13 cellular contexts compared by ENCODE assay signal in the genomic region with DNA sequence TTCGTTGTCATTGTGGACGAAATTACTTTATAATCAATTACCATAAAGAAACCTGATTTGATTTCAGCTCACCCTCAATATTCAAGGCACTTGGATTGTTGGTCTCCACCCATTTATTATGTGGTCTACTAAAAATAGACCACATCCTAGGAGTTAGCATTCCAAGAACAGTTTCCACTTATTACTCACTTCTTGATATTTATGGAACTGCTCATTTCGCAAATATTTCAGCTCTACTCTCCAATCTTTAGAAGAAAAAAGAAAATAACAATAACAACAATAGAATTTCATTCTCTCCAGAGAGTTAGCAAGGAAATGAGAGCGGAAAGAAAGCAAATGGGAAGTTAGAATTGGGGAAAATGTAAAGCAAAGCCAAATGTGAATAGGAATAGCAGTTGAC. TPM values are rescaled to one million over a fixed set of nuclear protein-coding genes. Genes with fewer than 3 reads are reported as not detected.
DNase-seq lines count a peak whose midpoint lies in the region; ATAC-seq, FAIRE-seq and TF ChIP-seq lines count a peak whose summit lies in the region.
"Had no signal": no experiment of that assay in that cellular context is flagged by ENCODE, and none has a peak within 500 bp of the region (broad histone marks: within the 10 kb centered on the region; RNA-seq: fewer than 3 reads in every experiment).

No MANE protein-coding gene starts in this region.

- TF ChIP-seq RAD21 in A549 (conservative IDR thresholded peaks at IDR 0.05 in 1 of 2, IDR thresholded peaks at IDR 0.05 in 1 of 2): no peak

- CTCF ChIA-PET in A549 (lab: Yijun Ruan, JAX): no interaction called here

- TF ChIP-seq POLR2A in A549 (IDR thresholded peaks at IDR 0.05; ENCODE audit: low read length): no peak

- WGBS in A549 (ENCODE audit: missing lambda C conversion rate): 26% methylated on average over 4 of the region's 4 CpGs

- H3K4me1 ChIP-seq in A549: peaks cover 17% of the 10 kb centered on the region; the same call in 1 of the 3 replicates
- H3K4me1 ChIP-seq: BLaER1, right lobe of liver had no signal

- no peak overlapping the region for H3K4me3 ChIP-seq in A549
- H3K4me3 ChIP-seq: BLaER1, right lobe of liver had no signal

- H3K4me3 Mint-ChIP-seq in activated T-cell treated with anti-CD3 and anti-CD28 coated beads, Interleukin-2, amount 50 U/mL, for 72 hours: no peak overlapping the region
- no peak overlapping the region for H3K4me3 Mint-ChIP-seq in stimulated activated effector memory CD8-positive, alpha-beta T cell treated with anti-CD3 and anti-CD28 coated beads, Interleukin-12 subunit alpha, Interleukin-12 subunit beta, amount 100 ng/mL, for 72 hours
- H3K4me3 Mint-ChIP-seq: stimulated activated naive B cell treated with anti-CD40 and anti-IgM and Interleukin-4, amounts not matched to agents 10 μg/mL and 1 μg/mL and 100 μg/mL, for 72 hours had no signal

- H3K9me3 ChIP-seq in A549: no peaks in the 10 kb centered on the region
- H3K9me3 ChIP-seq: right lobe of liver had no signal

- POLR2A ChIA-PET in A549 (lab: Yijun Ruan, JAX): no interaction called here

- H3K27ac ChIP-seq in A549: no peak overlapping the region
- H3K27ac ChIP-seq: BLaER1, right lobe of liver had no signal

- no peak for TF ChIP-seq CTCF in A549 (IDR thresholded peaks at IDR 0.05)

- peaks cover 15% of the 10 kb centered on the region for H3K27me3 Mint-ChIP-seq in activated T-cell treated with anti-CD3 and anti-CD28 coated beads, Interleukin-2, amount 50 U/mL, for 72 hours (ENCODE audit: low read depth)

- ATAC-seq in A549: no peak
- ATAC-seq in activated T-cell treated with anti-CD3 and anti-CD28 coated beads, Interleukin-2, amount 50 U/mL, for 72 hours (replicated peaks in 1 of 2): no peak
- no peak for ATAC-seq in stimulated activated effector memory CD8-positive, alpha-beta T cell treated with anti-CD3 and anti-CD28 coated beads, Interleukin-12 subunit alpha, Interleukin-12 subunit beta, amount 100 ng/mL, for 72 hours
- ATAC-seq: right lobe of liver; stimulated activated naive B cell treated with anti-CD40 and anti-IgM and Interleukin-4, amounts not matched to agents 10 μg/mL and 1 μg/mL and 100 μg/mL, for 72 hours had no signal

- peak in 1 of 2 experiments; percentile 11 for DNase-seq in A549 (ENCODE audit: low read depth in 1 of 2, low spot score in 1 of 2)
- peak; percentile 64 for DNase-seq in HTR-8/SVneo (ENCODE audit: insufficient read length, low spot score)
- DNase-seq in brain pericyte (ENCODE audit: low read depth, low spot score): peak; percentile 17
- DNase-seq in kidney glomerular epithelial cell (lab: John Stamatoyannopoulos, UW): peak; percentile 64
- DNase-seq in activated T-cell treated with anti-CD3 and anti-CD28 coated beads, Interleukin-2, amount 50 U/mL, for 72 hours: no peak
- no peak for DNase-seq in stimulated activated effector memory CD8-positive, alpha-beta T cell treated with anti-CD3 and anti-CD28 coated beads, Interleukin-12 subunit alpha, Interleukin-12 subunit beta, amount 100 ng/mL, for 72 hours (ENCODE audit: low spot score in 2 of 2)
- DNase-seq in GM19239 (ENCODE audit: insufficient read length, low spot score): no peak
- DNase-seq in DMS53 treated with DMSO at 0.1 percent for 48 hours (lab: John Stamatoyannopoulos, UW; ENCODE audit: unreplicated experiment): no peak
- DNase-seq: NCI-H69; right lobe of liver; stimulated activated naive B cell treated with anti-CD40 and anti-IgM and Interleukin-4, amounts not matched to agents 10 μg/mL and 1 μg/mL and 100 μg/mL, for 72 hours; T-helper 9 cell had no signal

- FAIRE-seq in A549 (lab: Jason Lieb, UNC): no peak
- no peak for FAIRE-seq in HTR-8/SVneo (lab: Jason Lieb, UNC)
- FAIRE-seq in GM19239 (lab: Jason Lieb, UNC): no peak

- peak overlapping the region; percentile 32; the same call in 1 of the 3 replicates for H3K4me2 ChIP-seq in A549
- H3K4me2 ChIP-seq: BLaER1 had no signal

- no peak for TF ChIP-seq EP300 in A549 (IDR thresholded peaks at IDR 0.05)

- H3K36me3 Mint-ChIP-seq in activated T-cell treated with anti-CD3 and anti-CD28 coated beads, Interleukin-2, amount 50 U/mL, for 72 hours (ENCODE audit: insufficient read depth in 2 of 2): no peaks in the 10 kb centered on the region
- no peaks in the 10 kb centered on the region for H3K36me3 Mint-ChIP-seq in stimulated activated effector memory CD8-positive, alpha-beta T cell treated with anti-CD3 and anti-CD28 coated beads, Interleukin-12 subunit alpha, Interleukin-12 subunit beta, amount 100 ng/mL, for 72 hours

- H3K9me3 Mint-ChIP-seq in activated T-cell treated with anti-CD3 and anti-CD28 coated beads, Interleukin-2, amount 50 U/mL, for 72 hours: no peaks in the 10 kb centered on the region
- no peaks in the 10 kb centered on the region for H3K9me3 Mint-ChIP-seq in stimulated activated effector memory CD8-positive, alpha-beta T cell treated with anti-CD3 and anti-CD28 coated beads, Interleukin-12 subunit alpha, Interleukin-12 subunit beta, amount 100 ng/mL, for 72 hours

- no peak overlapping the region for H3K27ac Mint-ChIP-seq in activated T-cell treated with anti-CD3 and anti-CD28 coated beads, Interleukin-2, amount 50 U/mL, for 72 hours
- H3K27ac Mint-ChIP-seq in stimulated activated effector memory CD8-positive, alpha-beta T cell treated with anti-CD3 and anti-CD28 coated beads, Interleukin-12 subunit alpha, Interleukin-12 subunit beta, amount 100 ng/mL, for 72 hours: no peak overlapping the region
- H3K27ac Mint-ChIP-seq: stimulated activated naive B cell treated with anti-CD40 and anti-IgM and Interleukin-4, amounts not matched to agents 10 μg/mL and 1 μg/mL and 100 μg/mL, for 72 hours had no signal

- H3K4me1 Mint-ChIP-seq in activated T-cell treated with anti-CD3 and anti-CD28 coated beads, Interleukin-2, amount 50 U/mL, for 72 hours (ENCODE audit: low read depth): peaks cover 5% of the 10 kb centered on the region
- H3K4me1 Mint-ChIP-seq in stimulated activated effector memory CD8-positive, alpha-beta T cell treated with anti-CD3 and anti-CD28 coated beads, Interleukin-12 subunit alpha, Interleukin-12 subunit beta, amount 100 ng/mL, for 72 hours: peaks cover 6% of the 10 kb centered on the region

TF ChIP-seq in A549, 52 proteins besides CTCF, POLR2A, EP300 and RAD21:
- TF ChIP-seq CHD2 (IDR thresholded peaks at IDR 0.05; ENCODE audit: low read length, partially characterized antibody) (no peak), TP53 (CRISPR knock-in tag; IDR thresholded peaks at IDR 0.05) (no peak), RNF2 (IDR thresholded peaks at IDR 0.05; ENCODE audit: borderline replicate concordance, low read depth) (no peak), KDM5A (IDR thresholded peaks at IDR 0.05) (no peak), ZC3H11A (IDR thresholded peaks at IDR 0.05) (no peak), JUN (IDR thresholded peaks at IDR 0.05) (no peak), NPAS2 (CRISPR knock-in tag; IDR thresholded peaks at IDR 0.05; ENCODE audit: borderline replicate concordance) (no peak), CHD4 (IDR thresholded peaks at IDR 0.05; ENCODE audit: borderline replicate concordance) (no peak), HES2 (IDR thresholded peaks at IDR 0.05) (no peak), TFCP2L1 (CRISPR knock-in tag; IDR thresholded peaks at IDR 0.05) (no peak), MYC (IDR thresholded peaks at IDR 0.05; ENCODE audit: borderline replicate concordance, low read length) (no peak), HEYL (CRISPR knock-in tag; IDR thresholded peaks at IDR 0.05) (no peak), SMC3 (IDR thresholded peaks at IDR 0.05) (no peak), MAX (IDR thresholded peaks at IDR 0.05) (no peak), MAZ (IDR thresholded peaks at IDR 0.05; ENCODE audit: borderline replicate concordance, low read depth, low read length) (no peak), CEBPB (IDR thresholded peaks at IDR 0.05) (no peak), EHF (CRISPR knock-in tag; IDR thresholded peaks at IDR 0.05) (no peak), CBX8 (IDR thresholded peaks at IDR 0.05) (no peak), ZFP36 (IDR thresholded peaks at IDR 0.05; ENCODE audit: borderline replicate concordance, partially characterized antibody) (no peak), GATA3 (IDR thresholded peaks at IDR 0.05; ENCODE audit: borderline replicate concordance) (no peak)

RNA-seq across cellular contexts. Expression of gene HDAC2, which starts 26.2 kb away (rescaled TPM):
- polyA plus RNA-seq in A549 (2011; rRNA removed) (129 and 183 TPM in 2 replicates), A549 (2017; fragmentation: RNase III; extraction: RNeasy Plus Mini Kit Qiagen cat#74134 plus additional on column Dnase treatment) (103 to 105 TPM (median 103 TPM) in 3 replicates)
- polyA plus RNA-seq in A549 (2012; cell fraction: cytosol; rRNA removed): 52.9 and 53.3 TPM in 2 replicates
- polyA plus RNA-seq in A549 (2012; cell fraction: nucleus; rRNA removed): 40.4 and 49.8 TPM in 2 replicates
- 65.2 and 77.5 TPM in 2 replicates for polyA minus RNA-seq in A549 (2011; rRNA and poly(A)+ RNA removed)
- 10 to 100 TPM; 71.6 to 85.9 TPM for total RNA-seq in activated T-cell treated with anti-CD3 and anti-CD28 coated beads, Interleukin-2, amount 50 U/mL, for 72 hours

Comparison
In these comparisons a context has a peak if more than half of its experiments do, and no peak if none do; other contexts are left out.
1. DNase-seq: peak in HTR-8/SVneo (single experiment), brain pericyte (single experiment) and kidney glomerular epithelial cell (single experiment); none in activated T-cell treated with anti-CD3 and anti-CD28 coated beads, Interleukin-2, amount 50 U/mL, for 72 hours (0 of 2), stimulated activated effector memory CD8-positive, alpha-beta T cell treated with anti-CD3 and anti-CD28 coated beads, Interleukin-12 subunit alpha, Interleukin-12 subunit beta, amount 100 ng/mL, for 72 hours (0 of 2), GM19239 (single experiment) and DMS53 treated with DMSO at 0.1 percent for 48 hours (single experiment).